In genomic region chr13:84455143-84455905, GRCh38 we compare ENCODE assay signal across 19 cellular contexts.
DNase-seq lines count a peak whose midpoint lies in the region; ATAC-seq and TF ChIP-seq lines count a peak whose summit lies in the region.
"Had no signal": no experiment of that assay in that cellular context is flagged by ENCODE, and none has a peak within 500 bp of the region (broad histone marks: within the 10 kb centered on the region; RNA-seq: fewer than 3 reads in every experiment).

No MANE protein-coding gene starts in this region.

- H4K20me1 ChIP-seq in SK-N-SH (ENCODE audit: insufficient read depth), result no peaks in the 10 kb centered on the region

- no peaks in the 10 kb centered on the region for H3K9me2 ChIP-seq in SK-N-SH

- H3K4me2 ChIP-seq in SK-N-SH, result no peak overlapping the region
- H3K4me2 ChIP-seq: A549 had no signal

- ATAC-seq in SK-N-SH treated with all-trans-retinoic acid at 6 μM for 48 hours, result no peak
- no peak for ATAC-seq in aorta (ENCODE audit: low FRiP score)
- no peak for ATAC-seq in GM21367 (IDR thresholded peaks at IDR 0.05; ENCODE audit: unreplicated experiment)
- ATAC-seq: A549; activated CD4-positive, alpha-beta T cell treated with anti-CD3 and anti-CD28 coated beads for 36 hours; activated CD8-positive, alpha-beta memory T cell treated with anti-CD3 and anti-CD28 coated beads, Interleukin-2, amount 10 ng/mL, durations not matched to agents 7 days and 5 days; left cardiac atrium had no signal

- TF ChIP-seq CTCF in SK-N-SH (IDR thresholded peaks at IDR 0.05), result peak; percentile 27; the same call in 1 of the 2 replicates
- peak; percentile 24 for TF ChIP-seq CTCF in NB4 (IDR thresholded peaks at IDR 0.05; ENCODE audit: low read depth, low read length)
- peak; percentile 8 for TF ChIP-seq CTCF in choroid plexus epithelial cell (conservative IDR thresholded peaks at IDR 0.05; ENCODE audit: low read depth, low read length)
- TF ChIP-seq CTCF in spleen (IDR thresholded peaks at IDR 0.05 in 8 of 11, conservative IDR thresholded peaks at IDR 0.05 in 3 of 11), result no peak

- H3K4me3 ChIP-seq in SK-N-SH (ENCODE audit: low read depth in 2 of 2, low read length in 1 of 2) (no peak overlapping the region), NB4 (ENCODE audit: low read depth, low read length) (no peak overlapping the region), choroid plexus epithelial cell (ENCODE audit: low read depth, low read length) (no peak overlapping the region), spleen (no peak overlapping the region), aorta (ENCODE audit: low read length in 2 of 2) (no peak overlapping the region)
- H3K4me3 ChIP-seq: A549 had no signal

- WGBS in SK-N-SH (ENCODE audit: low lambda C conversion rate), result 36% methylated on average over 7 of the region's 7 CpGs
- WGBS in spleen, 5 donors, result 73 to 91% (median 79%) methylated on average over 5 to 7 of the region's 7 CpGs
- 95 to 96% methylated on average over 7 of the region's 7 CpGs for WGBS in aorta, 2 donors

- no peak overlapping the region for H3K9ac ChIP-seq in SK-N-SH

- CTCF ChIA-PET in SK-N-SH (lab: Yijun Ruan, JAX), result interaction anchor here (0.8 to 1.2 kb wide), 3 partner anchors 8 to 44 kb away, joined by 3 to 4 read pairs (median 4); no protein-coding TSS in a partner anchor

- H3K4me1 ChIP-seq in SK-N-SH (ENCODE audit: control insufficient read depth in 1 of 2, insufficient read depth in 2 of 2, low read depth in 1 of 2, low read length in 1 of 2), result no peaks in the 10 kb centered on the region
- no peaks in the 10 kb centered on the region for H3K4me1 ChIP-seq in spleen
- H3K4me1 ChIP-seq in aorta (ENCODE audit: control insufficient read depth in 1 of 2, insufficient read depth in 2 of 2, low read length in 2 of 2), result no peaks in the 10 kb centered on the region
- H3K4me1 ChIP-seq: A549 had no signal

- no peak overlapping the region for H3K27ac ChIP-seq in SK-N-SH (ENCODE audit: low read depth in 2 of 2, low read length in 1 of 2)
- H3K27ac ChIP-seq in spleen, result no peak overlapping the region
- no peak overlapping the region for H3K27ac ChIP-seq in aorta (ENCODE audit: low read depth in 1 of 2, low read length in 2 of 2)
- H3K27ac ChIP-seq: A549, epithelial cell of prostate had no signal

- H3F3A ChIP-seq in SK-N-SH (replicated peaks; ENCODE audit: insufficient read depth), result no peaks in the 10 kb centered on the region

- H2AFZ ChIP-seq in SK-N-SH (ENCODE audit: low read depth), result no peak overlapping the region

- TF ChIP-seq EP300 in SK-N-SH (IDR thresholded peaks at IDR 0.05; ENCODE audit: borderline replicate concordance in 1 of 2, low read depth in 1 of 2, low read length in 1 of 2), result no peak

- H3K36me3 ChIP-seq in SK-N-SH (replicated peaks in 1 of 2; ENCODE audit: control insufficient read depth in 1 of 2, insufficient read depth in 2 of 2, low read length in 1 of 2) (no peaks in the 10 kb centered on the region), spleen (no peaks in the 10 kb centered on the region), aorta (ENCODE audit: control insufficient read depth in 1 of 2, insufficient read depth in 2 of 2, low read length in 1 of 2) (no peaks in the 10 kb centered on the region)

- no peak for TF ChIP-seq POLR2A in NB4 (IDR thresholded peaks at IDR 0.05; ENCODE audit: extremely low read depth, insufficient read length)
- no peak for TF ChIP-seq POLR2A in spleen (IDR thresholded peaks at IDR 0.05)

- H3K9me3 ChIP-seq in SK-N-SH (no peaks in the 10 kb centered on the region), spleen (peaks cover 0 to 13% (median 0%) of the 10 kb centered on the region in 8 donors), aorta (ENCODE audit: control insufficient read depth, low read length) (no peaks in the 10 kb centered on the region)
- H3K9me3 ChIP-seq: A549 had no signal

- no peak for TF ChIP-seq RAD21 in SK-N-SH (IDR thresholded peaks at IDR 0.05; ENCODE audit: low read length)

- intact Hi-C loops in spleen (cut with DNase I; ENCODE audit: low total_unique reads) (no loop called here), aorta (cut with DNase I) (no loop called here)

- DNase-seq in SK-N-SH (peak; percentile 1), NB4 (ENCODE audit: low read depth) (peak; percentile 12), choroid plexus epithelial cell (ENCODE audit: low read depth) (no peak), spleen (peak; percentile 41), iPS-NIHi11 (ENCODE audit: low spot score) (no peak), aorta (no peak)
- DNase-seq: activated CD4-positive, alpha-beta T cell treated with anti-CD3 and anti-CD28 coated beads for 36 hours; activated CD8-positive, alpha-beta memory T cell treated with anti-CD3 and anti-CD28 coated beads, Interleukin-2, amount 10 ng/mL, durations not matched to agents 7 days and 5 days; activated naive CD8-positive, alpha-beta T cell treated with anti-CD3 and anti-CD28 coated beads, Interleukin-2, amount 10 ng/mL, durations not matched to agents 7 days and 5 days; left cardiac atrium; midbrain; NCI-H146; NCI-H2171 treated with DMSO at 0.1 percent for 48 hours; small intestine; T1000 had no signal

- H3K79me2 ChIP-seq in SK-N-SH (ENCODE audit: insufficient read depth), result no peaks in the 10 kb centered on the region

- POLR2A ChIA-PET in SK-N-SH (lab: Yijun Ruan, JAX), result no interaction called here

- H3K27me3 ChIP-seq in SK-N-SH (ENCODE audit: insufficient read depth) (no peaks in the 10 kb centered on the region), spleen (replicated peaks in 1 of 7) (no peaks in the 10 kb centered on the region), aorta (ENCODE audit: control insufficient read depth in 1 of 2, insufficient read depth in 2 of 2, low read length in 1 of 2) (no peaks in the 10 kb centered on the region)

TF ChIP-seq in SK-N-SH, 30 proteins besides CTCF, POLR2A, EP300 and RAD21 (continues in another document):
- TF ChIP-seq ELF1 (IDR thresholded peaks at IDR 0.05) (no peak), GATA2 (CRISPR knock-in tag; IDR thresholded peaks at IDR 0.05) (no peak), JUND (IDR thresholded peaks at IDR 0.05) (no peak), TCF12 (IDR thresholded peaks at IDR 0.05) (no peak), FOSL2 (IDR thresholded peaks at IDR 0.05; ENCODE audit: borderline replicate concordance, low read depth) (no peak), IRF3 (IDR thresholded peaks at IDR 0.05; ENCODE audit: low read depth, low read length) (no peak), ZBTB33 (IDR thresholded peaks at IDR 0.05; ENCODE audit: borderline replicate concordance, low read depth) (no peak)

TF ChIP-seq in SK-N-SH treated with all-trans-retinoic acid at 6 μM for 48 hours, 23 proteins besides CTCF, POLR2A, EP300 and RAD21 (continues in another document):
- TF ChIP-seq SNAI2 (CRISPR knock-in tag; IDR thresholded peaks at IDR 0.05) (no peak), CSRNP3 (CRISPR knock-in tag; IDR thresholded peaks at IDR 0.05) (no peak), ZFP3 (CRISPR knock-in tag; IDR thresholded peaks at IDR 0.05) (no peak), RARB (CRISPR knock-in tag; IDR thresholded peaks at IDR 0.05) (no peak), TSHZ2 (CRISPR knock-in tag; IDR thresholded peaks at IDR 0.05) (no peak), PPARA (CRISPR knock-in tag; IDR thresholded peaks at IDR 0.05; ENCODE audit: borderline replicate concordance) (no peak), ZNF70 (CRISPR knock-in tag; IDR thresholded peaks at IDR 0.05) (no peak), BACH2 (CRISPR knock-in tag; IDR thresholded peaks at IDR 0.05; ENCODE audit: borderline replicate concordance) (no peak), TCF4 (CRISPR knock-in tag; IDR thresholded peaks at IDR 0.05; ENCODE audit: borderline replicate concordance) (no peak)

Comparison
In these comparisons a context has a peak if more than half of its experiments do, and no peak if none do; other contexts are left out.
1. DNase-seq: peak in SK-N-SH (single experiment), NB4 (single experiment) and spleen (single experiment); none in choroid plexus epithelial cell (single experiment), iPS-NIHi11 (single experiment) and aorta (0 of 2).
2. CTCF ChIP-seq: peak in SK-N-SH (single experiment), NB4 (single experiment) and choroid plexus epithelial cell (single experiment); none in spleen (0 of 11).